In genomic region chr21:44874497-44875331, GRCh38 we compare ENCODE assay signal across 8 cellular contexts. TPM values are rescaled to one million over a fixed set of nuclear protein-coding genes. Genes with fewer than 3 reads are reported as not detected.
DNase-seq lines count a peak whose midpoint lies in the region; ATAC-seq, FAIRE-seq and TF ChIP-seq lines count a peak whose summit lies in the region.

No MANE protein-coding gene starts in this region.

- peak; percentile 10 for ATAC-seq in activated CD8-positive, alpha-beta T cell treated with anti-CD3 and anti-CD28 coated beads, Interleukin-2, amount 10 ng/mL, durations not matched to agents 7 days and 5 days
- peak in 1 of 2 donors; percentile 10 for ATAC-seq in natural killer cell treated with Interleukin-12 subunit alpha and Interleukin-12 subunit beta and Interleukin-15 and Interleukin-18, amount 100 ng/mL, for 72 hours
- ATAC-seq in GM18511 (IDR thresholded peaks at IDR 0.05; ENCODE audit: unreplicated experiment) = no peak
- ATAC-seq in HG02763 (IDR thresholded peaks at IDR 0.05; ENCODE audit: unreplicated experiment) = no peak

- peaks cover 8% of the 10 kb centered on the region for H3K36me3 Mint-ChIP-seq in activated CD8-positive, alpha-beta T cell treated with anti-CD3 and anti-CD28 coated beads, Interleukin-2, amount 10 ng/mL, durations not matched to agents 7 days and 5 days (ENCODE audit: low read depth)
- no peaks in the 10 kb centered on the region for H3K36me3 Mint-ChIP-seq in natural killer cell treated with Interleukin-12 subunit alpha and Interleukin-12 subunit beta and Interleukin-15 and Interleukin-18, amount 100 ng/mL, for 72 hours

- no peaks in the 10 kb centered on the region for H3K9me3 Mint-ChIP-seq in activated CD8-positive, alpha-beta T cell treated with anti-CD3 and anti-CD28 coated beads, Interleukin-2, amount 10 ng/mL, durations not matched to agents 7 days and 5 days (ENCODE audit: insufficient read depth)
- no peaks in the 10 kb centered on the region for H3K9me3 Mint-ChIP-seq in natural killer cell treated with Interleukin-12 subunit alpha and Interleukin-12 subunit beta and Interleukin-15 and Interleukin-18, amount 100 ng/mL, for 72 hours

- H3K27ac Mint-ChIP-seq in activated CD8-positive, alpha-beta T cell treated with anti-CD3 and anti-CD28 coated beads, Interleukin-2, amount 10 ng/mL, durations not matched to agents 7 days and 5 days = peak overlapping the region; percentile 90
- H3K27ac Mint-ChIP-seq in natural killer cell treated with Interleukin-12 subunit alpha and Interleukin-12 subunit beta and Interleukin-15 and Interleukin-18, amount 100 ng/mL, for 72 hours = peak overlapping the region; percentile 89

- DNase-seq in GM18507 (ENCODE audit: extremely low spot score, insufficient read length, low read depth) (no peak), fibroblast of pulmonary artery (ENCODE audit: low read depth) (peak; percentile 17), A172 (ENCODE audit: low spot score) (no peak)
- DNase-seq in Jurkat, Clone E6-1 (ENCODE audit: low read depth, low spot score) = no peak
- peak; percentile 51 for DNase-seq in activated CD8-positive, alpha-beta T cell treated with anti-CD3 and anti-CD28 coated beads, Interleukin-2, amount 10 ng/mL, durations not matched to agents 7 days and 5 days
- DNase-seq in natural killer cell treated with Interleukin-12 subunit alpha and Interleukin-12 subunit beta and Interleukin-15 and Interleukin-18, amount 100 ng/mL, for 72 hours (ENCODE audit: low spot score) = no peak

- no peak for TF ChIP-seq CTCF in fibroblast of pulmonary artery (IDR thresholded peaks at IDR 0.05; ENCODE audit: low read length, missing control alignments)

- peaks cover 51% of the 10 kb centered on the region for H3K4me1 Mint-ChIP-seq in activated CD8-positive, alpha-beta T cell treated with anti-CD3 and anti-CD28 coated beads, Interleukin-2, amount 10 ng/mL, durations not matched to agents 7 days and 5 days (ENCODE audit: low read depth)
- H3K4me1 Mint-ChIP-seq in natural killer cell treated with Interleukin-12 subunit alpha and Interleukin-12 subunit beta and Interleukin-15 and Interleukin-18, amount 100 ng/mL, for 72 hours (ENCODE audit: low read depth in 2 of 2) = peaks cover 40 to 41% of the 10 kb centered on the region in 2 donors

- peak overlapping the region; percentile 69 for H3K4me3 ChIP-seq in Jurkat, Clone E6-1 (ENCODE audit: low read length)
- H3K4me3 ChIP-seq in fibroblast of pulmonary artery (replicated peaks; ENCODE audit: low read depth, low read length) = peak overlapping the region; percentile 56

- peak; percentile 57 for FAIRE-seq in GM18507 (lab: Jason Lieb, UNC)

- no peaks in the 10 kb centered on the region for H3K27me3 Mint-ChIP-seq in activated CD8-positive, alpha-beta T cell treated with anti-CD3 and anti-CD28 coated beads, Interleukin-2, amount 10 ng/mL, durations not matched to agents 7 days and 5 days (ENCODE audit: low read depth)
- no peaks in the 10 kb centered on the region for H3K27me3 Mint-ChIP-seq in natural killer cell treated with Interleukin-12 subunit alpha and Interleukin-12 subunit beta and Interleukin-15 and Interleukin-18, amount 100 ng/mL, for 72 hours

- CTCF ChIA-PET in activated CD8-positive, alpha-beta T cell treated with anti-CD3 and anti-CD28 coated beads, Interleukin-2, amount 10 ng/mL, durations not matched to agents 7 days and 5 days (lab: Charles Lee) = interaction anchor here (0.6 to 6.3 kb wide), 12 partner anchors 17 to 364 kb away, joined by 3 to 106 read pairs (median 4); partner anchors contain the start of gene UBE2G2

- POLR2A ChIA-PET in activated CD8-positive, alpha-beta T cell treated with anti-CD3 and anti-CD28 coated beads, Interleukin-2, amount 10 ng/mL, durations not matched to agents 7 days and 5 days (lab: Charles Lee) = interaction anchor here (0.7 to 2.7 kb wide), 19 partner anchors 9 to 76 kb away, joined by 3 to 19 read pairs (median 4); partner anchors contain the start of genes ITGB2 and UBE2G2

- peak overlapping the region; percentile 83 for H3K4me3 Mint-ChIP-seq in activated CD8-positive, alpha-beta T cell treated with anti-CD3 and anti-CD28 coated beads, Interleukin-2, amount 10 ng/mL, durations not matched to agents 7 days and 5 days
- H3K4me3 Mint-ChIP-seq in natural killer cell treated with Interleukin-12 subunit alpha and Interleukin-12 subunit beta and Interleukin-15 and Interleukin-18, amount 100 ng/mL, for 72 hours = peak overlapping the region; percentile 86

RNA-seq across cellular contexts. Expression of gene PTTG1IP, which starts 1.2 kb away (rescaled TPM):
- 98.0 TPM for polyA plus RNA-seq in Jurkat, Clone E6-1 (2012; ENCODE audit: insufficient read depth, insufficient read length)
- total RNA-seq in activated CD8-positive, alpha-beta T cell treated with anti-CD3 and anti-CD28 coated beads, Interleukin-2, amount 10 ng/mL, durations not matched to agents 7 days and 5 days = 10 to 100 TPM; 54.9 to 55.2 TPM
- total RNA-seq in natural killer cell treated with Interleukin-12 subunit alpha and Interleukin-12 subunit beta and Interleukin-15 and Interleukin-18, amount 100 ng/mL, for 72 hours = 10 to 100 TPM; 69.4 to 81.7 TPM
- 637 and 713 TPM in 2 replicates for total RNA-seq in A172 (2014; rRNA removed; shearing (Covaris generic))

RNA-seq across cellular contexts. Expression of gene ITGB2, which starts 46.0 kb away (rescaled TPM):
- 108 TPM for polyA plus RNA-seq in Jurkat, Clone E6-1 (2012; ENCODE audit: insufficient read depth, insufficient read length)
- total RNA-seq in activated CD8-positive, alpha-beta T cell treated with anti-CD3 and anti-CD28 coated beads, Interleukin-2, amount 10 ng/mL, durations not matched to agents 7 days and 5 days = 100 to 1,000 TPM; 503 to 530 TPM
- total RNA-seq in natural killer cell treated with Interleukin-12 subunit alpha and Interleukin-12 subunit beta and Interleukin-15 and Interleukin-18, amount 100 ng/mL, for 72 hours = 1,000 to 10,000 TPM in 1 of 2 donors, 100 to 1,000 TPM in 1; 448 to 1,246 TPM
- total RNA-seq in A172 (2014; rRNA removed; shearing (Covaris generic)) = 0.19 and 1.2 TPM in 2 replicates

RNA-seq across cellular contexts. Expression of gene SUMO3, which starts 56.9 kb away (rescaled TPM):
- 149 TPM for polyA plus RNA-seq in Jurkat, Clone E6-1 (2012; ENCODE audit: insufficient read depth, insufficient read length)
- total RNA-seq in activated CD8-positive, alpha-beta T cell treated with anti-CD3 and anti-CD28 coated beads, Interleukin-2, amount 10 ng/mL, durations not matched to agents 7 days and 5 days = 100 to 1,000 TPM in 1 of 2 experiments, 10 to 100 TPM in 1; 98.8 to 102 TPM
- total RNA-seq in natural killer cell treated with Interleukin-12 subunit alpha and Interleukin-12 subunit beta and Interleukin-15 and Interleukin-18, amount 100 ng/mL, for 72 hours = 10 to 100 TPM; 50.1 to 53.9 TPM
- 118 and 140 TPM in 2 replicates for total RNA-seq in A172 (2014; rRNA removed; shearing (Covaris generic))

Comparison
In these comparisons a context has a peak if more than half of its experiments do, and no peak if none do; other contexts are left out.
1. DNase-seq: peak in activated CD8-positive, alpha-beta T cell treated with anti-CD3 and anti-CD28 coated beads, Interleukin-2, amount 10 ng/mL, durations not matched to agents 7 days and 5 days (single experiment) and fibroblast of pulmonary artery (single experiment); none in GM18507 (single experiment), Jurkat, Clone E6-1 (single experiment), natural killer cell treated with Interleukin-12 subunit alpha and Interleukin-12 subunit beta and Interleukin-15 and Interleukin-18, amount 100 ng/mL, for 72 hours (single experiment) and A172 (single experiment).
2. RNA of gene ITGB2, which starts 46.0 kb away (total RNA-seq): 448 to 1,246 TPM in natural killer cell treated with Interleukin-12 subunit alpha and Interleukin-12 subunit beta and Interleukin-15 and Interleukin-18, amount 100 ng/mL, for 72 hours and 503 to 530 TPM in activated CD8-positive, alpha-beta T cell treated with anti-CD3 and anti-CD28 coated beads, Interleukin-2, amount 10 ng/mL, durations not matched to agents 7 days and 5 days; 0.19 to 1.2 TPM in A172; every median in the first group is over 100 times any median in the second.